Comparison of ENCODE assay signal across 1 cellular context in the genomic region with DNA sequence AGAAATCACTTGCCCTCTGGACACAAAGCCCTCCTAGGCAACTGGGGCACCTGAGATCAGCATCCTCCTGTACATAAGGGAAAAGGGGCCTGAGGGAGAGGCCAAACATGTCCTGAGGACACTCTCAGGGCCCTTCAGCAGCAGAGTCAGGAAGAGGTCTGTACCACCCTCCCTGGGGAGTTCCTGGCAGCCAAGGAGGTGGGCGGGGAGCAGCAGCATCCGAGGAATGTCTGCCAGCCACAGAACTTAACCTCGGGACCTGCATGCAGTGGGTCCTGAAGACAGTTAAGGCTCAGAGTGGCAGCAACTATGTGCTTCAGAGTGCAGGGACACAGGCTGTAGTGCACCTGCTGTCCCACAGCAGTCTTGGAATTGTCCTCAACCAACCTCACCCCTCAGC.
TF ChIP-seq lines count a peak whose summit lies in the region.

No MANE protein-coding gene starts in this region.

TF ChIP-seq in IMR-90, 13 proteins besides CTCF, POLR2A, EP300 and RAD21:
- TF ChIP-seq FOS (IDR thresholded peaks at IDR 0.05; ENCODE audit: low read depth, low read length): no peak
TF ChIP-seq in IMR-90: peak in this region for 0.
